In the genomic region with DNA sequence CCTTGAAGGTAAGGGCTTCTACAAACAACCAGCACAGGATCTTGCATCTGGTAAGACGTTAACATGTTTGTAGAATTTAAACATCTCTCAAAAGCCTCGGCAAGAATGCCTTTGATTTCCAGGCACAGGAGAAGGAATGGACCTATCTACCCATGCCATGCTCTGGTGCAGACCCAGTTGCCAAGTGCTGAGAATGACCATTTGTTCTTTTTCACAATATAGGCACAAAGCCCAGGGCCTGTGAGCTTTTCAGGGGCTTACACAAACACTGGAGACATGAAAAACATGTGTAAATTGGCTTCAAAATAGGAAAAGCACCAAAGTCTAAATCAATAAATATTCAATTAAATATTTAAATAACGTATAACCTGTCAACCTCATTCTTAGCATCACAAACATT, we compare ENCODE assay signal across 13 cellular contexts.
"Had no signal": no experiment of that assay in that cellular context is flagged by ENCODE, and none has a peak within 500 bp of the region (broad histone marks: within the 10 kb centered on the region; RNA-seq: fewer than 3 reads in every experiment).

No MANE protein-coding gene starts in this region.

- ATAC-seq: foreskin keratinocyte; natural killer cell; pancreas; right lobe of liver; stimulated activated effector memory CD8-positive, alpha-beta T cell treated with anti-CD3 and anti-CD28 coated beads, Interleukin-12 subunit alpha, Interleukin-12 subunit beta, amount 100 ng/mL, for 72 hours had no signal

- DNase-seq: colonic mucosa; dermis blood vessel endothelial cell; endodermal cell; erythroblast; foreskin keratinocyte; natural killer cell; pancreas; retina; right lobe of liver; stimulated activated CD4-positive, alpha-beta T cell treated with anti-CD3 and anti-CD28 coated beads, Interleukin-4, amount 100 ng/mL, for 1 hour; stimulated activated CD8-positive, alpha-beta memory T cell treated with anti-CD3 and anti-CD28 coated beads, Interleukin-4, amount 100 ng/mL, for 48 hours; transverse colon had no signal
